In genomic region chr5:172641359-172642045, GRCh38 we compare ENCODE assay signal across 7 cellular contexts. TPM values are rescaled to one million over a fixed set of nuclear protein-coding genes. Genes with fewer than 3 reads are reported as not detected.
A peak's percentile ranks its signal among the peaks of the same experiment; 100 is the strongest.
DNase-seq lines count a peak whose midpoint lies in the region; ATAC-seq and TF ChIP-seq lines count a peak whose summit lies in the region.

No MANE protein-coding gene starts in this region.

- no peak overlapping the region for H3K27ac ChIP-seq in mesodermal cell (ENCODE audit: low read depth, low read length, severe bottlenecking)
- no peak overlapping the region for H3K27ac ChIP-seq in aorta (ENCODE audit: low read depth in 1 of 2, low read length in 2 of 2)

- no peak for TF ChIP-seq CTCF in choroid plexus epithelial cell (conservative IDR thresholded peaks at IDR 0.05; ENCODE audit: low read depth, low read length)

- H3K9me3 ChIP-seq in mesodermal cell (ENCODE audit: control insufficient read depth, low read length) (no peaks in the 10 kb centered on the region), aorta (ENCODE audit: control insufficient read depth, low read length) (no peaks in the 10 kb centered on the region)

- H3K36me3 ChIP-seq in mesodermal cell (ENCODE audit: control insufficient read depth, insufficient read depth, low read length) (peaks cover 16% of the 10 kb centered on the region), aorta (ENCODE audit: control insufficient read depth in 1 of 2, insufficient read depth in 2 of 2, low read length in 1 of 2) (no peaks in the 10 kb centered on the region)

- intact Hi-C loops in aorta (cut with DNase I): no loop called here

- ATAC-seq in GM19395 (IDR thresholded peaks at IDR 0.05; ENCODE audit: unreplicated experiment) (peak; percentile 17), aorta (ENCODE audit: low FRiP score) (peak; percentile 13)

- DNase-seq in KG1 (lab: John Stamatoyannopoulos, UW) (peak; percentile 84), choroid plexus epithelial cell (ENCODE audit: low read depth) (no peak), aorta (peak; percentile 45 to 75), iPS-NIHi7 (ENCODE audit: extremely low spot score) (no peak), NCI-H2081 treated with DMSO at 0.1 percent for 48 hours (lab: John Stamatoyannopoulos, UW) (no peak)

- H3K4me3 ChIP-seq in choroid plexus epithelial cell (ENCODE audit: low read depth, low read length) (peak overlapping the region; percentile 48), mesodermal cell (ENCODE audit: extremely low read depth, insufficient read depth, low read length, poor library complexity, severe bottlenecking) (peak overlapping the region; percentile 83), aorta (ENCODE audit: low read length in 2 of 2) (peak overlapping the region; percentile 35 to 54)

- 1 to 2% methylated on average over 58 to 62 of the region's 72 CpGs for WGBS in mesodermal cell (ENCODE audit: insufficient coverage in 2 of 2), 2 experiments
- 2% methylated on average over 66 to 72 of the region's 72 CpGs for WGBS in aorta, 2 donors

- H3K27me3 ChIP-seq in aorta (ENCODE audit: control insufficient read depth in 1 of 2, insufficient read depth in 2 of 2, low read length in 1 of 2): no peaks in the 10 kb centered on the region

- H3K4me1 ChIP-seq in mesodermal cell (ENCODE audit: control insufficient read depth, insufficient read depth, low read length, poor library complexity, severe bottlenecking) (peaks cover 17% of the 10 kb centered on the region), aorta (ENCODE audit: control insufficient read depth in 1 of 2, insufficient read depth in 2 of 2, low read length in 2 of 2) (no peaks in the 10 kb centered on the region)

RNA-seq across cellular contexts. Expression of gene NEURL1B, which starts 0.4 kb away (rescaled TPM):
- 13.9 TPM for polyA plus RNA-seq in mesodermal cell (2013, experiment 1 of 2)
- polyA plus RNA-seq in mesodermal cell (2013, experiment 2 of 2): 12.6 TPM
- total RNA-seq in aorta: 10 to 100 TPM; 46.1 to 65.8 TPM
- polyA plus RNA-seq in aorta: 1 to 10 TPM; 1.9 to 3.5 TPM

Comparison
In these comparisons a context has a peak if more than half of its experiments do, and no peak if none do; other contexts are left out.
1. DNase-seq: peak in KG1 (single experiment) and aorta (2 of 2); none in choroid plexus epithelial cell (single experiment), iPS-NIHi7 (single experiment) and NCI-H2081 treated with DMSO at 0.1 percent for 48 hours (single experiment).
2. Peak in every context shown above with its lines, with median percentiles within 50 percentile points of each other: H3K4me3 ChIP-seq.